In genomic region chr6:170347091-170347490, GRCh38 we compare ENCODE assay signal across 13 cellular contexts. TPM values are rescaled to one million over a fixed set of nuclear protein-coding genes. Genes with fewer than 3 reads are reported as not detected.
DNase-seq lines count a peak whose midpoint lies in the region; ATAC-seq and TF ChIP-seq lines count a peak whose summit lies in the region.
"Had no signal": no experiment of that assay in that cellular context is flagged by ENCODE, and none has a peak within 500 bp of the region (broad histone marks: within the 10 kb centered on the region; RNA-seq: fewer than 3 reads in every experiment).

No MANE protein-coding gene starts in this region.

- H3K4me1 Mint-ChIP-seq in activated naive CD4-positive, alpha-beta T cell treated with anti-CD3 and anti-CD28 coated beads, Interleukin-2, amount 10 ng/mL, durations not matched to agents 7 days and 5 days = peaks cover 35% of the 10 kb centered on the region
- H3K4me1 Mint-ChIP-seq in stimulated activated effector memory CD8-positive, alpha-beta T cell treated with anti-CD3 and anti-CD28 coated beads, Interleukin-12 subunit alpha, Interleukin-12 subunit beta, amount 100 ng/mL, for 72 hours = peaks cover 37% of the 10 kb centered on the region
- H3K4me1 Mint-ChIP-seq in CD8-positive, alpha-beta memory T cell = peaks cover 17 to 25% (median 23%) of the 10 kb centered on the region in 3 donors

- peaks cover 52% of the 10 kb centered on the region for H3K4me1 ChIP-seq in OCI-LY3 (ENCODE audit: low read length)
- no peaks in the 10 kb centered on the region for H3K4me1 ChIP-seq in CD8-positive, alpha-beta memory T cell (ENCODE audit: insufficient read depth, low read length)

- POLR2A ChIA-PET in CD8-positive, alpha-beta memory T cell (lab: Charles Lee) = no interaction called here

- H3K27me3 Mint-ChIP-seq in activated naive CD4-positive, alpha-beta T cell treated with anti-CD3 and anti-CD28 coated beads, Interleukin-2, amount 10 ng/mL, durations not matched to agents 7 days and 5 days = no peaks in the 10 kb centered on the region
- no peaks in the 10 kb centered on the region for H3K27me3 Mint-ChIP-seq in CD8-positive, alpha-beta memory T cell

- H3K27me3 ChIP-seq in OCI-LY3 (ENCODE audit: low read depth, low read length) = no peaks in the 10 kb centered on the region
- no peaks in the 10 kb centered on the region for H3K27me3 ChIP-seq in CD8-positive, alpha-beta memory T cell (ENCODE audit: insufficient read depth, low read length, poor library complexity, severe bottlenecking)
- H3K27me3 ChIP-seq: brain microvascular endothelial cell, spleen had no signal

- 0 out of 2 replicates have a peak overlapping the region, but pooled peaks have one; percentile 1 for H3K9ac ChIP-seq in OCI-LY3 (ENCODE audit: low read length)

- peak overlapping the region; percentile 31 for H3K4me3 ChIP-seq in OCI-LY3 (ENCODE audit: low read length)
- H3K4me3 ChIP-seq in CD8-positive, alpha-beta memory T cell (ENCODE audit: low read length) = no peak overlapping the region
- H3K4me3 ChIP-seq: mucosa of descending colon, spleen had no signal

- H3K27ac ChIP-seq in OCI-LY3 (ENCODE audit: low read length) = peak overlapping the region; percentile 58
- H3K27ac ChIP-seq in CD8-positive, alpha-beta memory T cell (ENCODE audit: low read depth, low read length) = no peak overlapping the region
- H3K27ac ChIP-seq: brain microvascular endothelial cell, HL-60, spleen had no signal

- H2AFZ ChIP-seq in OCI-LY3 (ENCODE audit: low read depth, low read length) = no peak overlapping the region

- peaks cover 23% of the 10 kb centered on the region for H3K36me3 ChIP-seq in OCI-LY3 (replicated peaks; ENCODE audit: low read depth, low read length)
- peaks cover 41% of the 10 kb centered on the region for H3K36me3 ChIP-seq in CD8-positive, alpha-beta memory T cell (ENCODE audit: insufficient read depth, low read length)

- TF ChIP-seq CTCF in OCI-LY3 (IDR thresholded peaks at IDR 0.05; ENCODE audit: low read depth, low read length) = no peak

- peak overlapping the region; percentile 59 for H3K27ac Mint-ChIP-seq in activated naive CD4-positive, alpha-beta T cell treated with anti-CD3 and anti-CD28 coated beads, Interleukin-2, amount 10 ng/mL, durations not matched to agents 7 days and 5 days
- peak overlapping the region; percentile 67 for H3K27ac Mint-ChIP-seq in stimulated activated effector memory CD8-positive, alpha-beta T cell treated with anti-CD3 and anti-CD28 coated beads, Interleukin-12 subunit alpha, Interleukin-12 subunit beta, amount 100 ng/mL, for 72 hours
- H3K27ac Mint-ChIP-seq in CD8-positive, alpha-beta memory T cell = no peak overlapping the region

- peak overlapping the region; percentile 60 for H3K4me2 ChIP-seq in OCI-LY3 (ENCODE audit: low read length)

- no peaks in the 10 kb centered on the region for H3K79me2 ChIP-seq in OCI-LY3 (ENCODE audit: low read length)

- no peak overlapping the region for H3K4me3 Mint-ChIP-seq in activated naive CD4-positive, alpha-beta T cell treated with anti-CD3 and anti-CD28 coated beads, Interleukin-2, amount 10 ng/mL, durations not matched to agents 7 days and 5 days
- H3K4me3 Mint-ChIP-seq in stimulated activated effector memory CD8-positive, alpha-beta T cell treated with anti-CD3 and anti-CD28 coated beads, Interleukin-12 subunit alpha, Interleukin-12 subunit beta, amount 100 ng/mL, for 72 hours = peak overlapping the region; percentile 39
- no peak overlapping the region for H3K4me3 Mint-ChIP-seq in CD8-positive, alpha-beta memory T cell

- H3K9me3 Mint-ChIP-seq in activated naive CD4-positive, alpha-beta T cell treated with anti-CD3 and anti-CD28 coated beads, Interleukin-2, amount 10 ng/mL, durations not matched to agents 7 days and 5 days = peaks cover 16% of the 10 kb centered on the region
- H3K9me3 Mint-ChIP-seq in stimulated activated effector memory CD8-positive, alpha-beta T cell treated with anti-CD3 and anti-CD28 coated beads, Interleukin-12 subunit alpha, Interleukin-12 subunit beta, amount 100 ng/mL, for 72 hours = peaks cover 7% of the 10 kb centered on the region
- H3K9me3 Mint-ChIP-seq in CD8-positive, alpha-beta memory T cell = peaks cover 0 to 5% (median 4%) of the 10 kb centered on the region in 5 donors

- H3K9me3 ChIP-seq in OCI-LY3 (ENCODE audit: insufficient read depth, low read length) = peaks cover 5% of the 10 kb centered on the region; the same call in 1 of the 2 replicates
- no peaks in the 10 kb centered on the region for H3K9me3 ChIP-seq in CD8-positive, alpha-beta memory T cell (ENCODE audit: low read length)

- DNase-seq in activated naive CD4-positive, alpha-beta T cell treated with anti-CD3 and anti-CD28 coated beads, Interleukin-2, amount 10 ng/mL, durations not matched to agents 7 days and 5 days = no peak
- no peak for DNase-seq in activated naive CD4-positive, alpha-beta T cell (lab: John Stamatoyannopoulos, UW)
- DNase-seq in stimulated activated effector memory CD8-positive, alpha-beta T cell treated with anti-CD3 and anti-CD28 coated beads, Interleukin-12 subunit alpha, Interleukin-12 subunit beta, amount 100 ng/mL, for 72 hours (ENCODE audit: low spot score in 2 of 2) = no peak
- no peak for DNase-seq in OCI-M1 (lab: John Stamatoyannopoulos, UW)
- no peak for DNase-seq in CD8-positive, alpha-beta memory T cell
- DNase-seq in stimulated activated CD4-positive, alpha-beta T cell treated with anti-CD3 and anti-CD28 coated beads, Interleukin-2, amount 100 ng/mL, for 24 hours = no peak
- DNase-seq: brain microvascular endothelial cell, mucosa of descending colon, NCI-H1694, spleen had no signal

- 0 out of 2 replicates have a peak, but pooled peaks cover 2% of the 10 kb centered on the region for H4K20me1 ChIP-seq in OCI-LY3 (ENCODE audit: insufficient read depth, low read length)

- peak; percentile 61 for ATAC-seq in HG02759 (IDR thresholded peaks at IDR 0.05; ENCODE audit: unreplicated experiment)
- ATAC-seq in stimulated activated effector memory CD8-positive, alpha-beta T cell treated with anti-CD3 and anti-CD28 coated beads, Interleukin-12 subunit alpha, Interleukin-12 subunit beta, amount 100 ng/mL, for 72 hours = peak; percentile 80
- ATAC-seq: mucosa of descending colon had no signal

- CTCF ChIA-PET in activated naive CD4-positive, alpha-beta T cell treated with anti-CD3 and anti-CD28 coated beads, Interleukin-2, amount 10 ng/mL, durations not matched to agents 7 days and 5 days (lab: Charles Lee) = no interaction called here
- CTCF ChIA-PET in CD8-positive, alpha-beta memory T cell (lab: Charles Lee) = no interaction called here

- H3K36me3 Mint-ChIP-seq in activated naive CD4-positive, alpha-beta T cell treated with anti-CD3 and anti-CD28 coated beads, Interleukin-2, amount 10 ng/mL, durations not matched to agents 7 days and 5 days = peaks cover 74% of the 10 kb centered on the region
- peaks cover 44% of the 10 kb centered on the region for H3K36me3 Mint-ChIP-seq in stimulated activated effector memory CD8-positive, alpha-beta T cell treated with anti-CD3 and anti-CD28 coated beads, Interleukin-12 subunit alpha, Interleukin-12 subunit beta, amount 100 ng/mL, for 72 hours
- peaks cover 30 to 81% (median 45%) of the 10 kb centered on the region in 3 donors for H3K36me3 Mint-ChIP-seq in CD8-positive, alpha-beta memory T cell

RNA-seq across cellular contexts. Expression of gene FAM120B, which starts 40.5 kb away (rescaled TPM):
- total RNA-seq in CD8-positive, alpha-beta memory T cell = 10 to 100 TPM; 19.1 to 20.9 TPM
- polyA plus RNA-seq in CD8-positive, alpha-beta memory T cell = 29.8 TPM

RNA-seq across cellular contexts. Expression of gene DLL1, which starts 56.2 kb away (rescaled TPM):
- total RNA-seq in CD8-positive, alpha-beta memory T cell = under 1 TPM; 0.79 to 0.86 TPM
- polyA plus RNA-seq in CD8-positive, alpha-beta memory T cell = 0.49 TPM

Comparison
In these comparisons a context has a peak if more than half of its experiments do, and no peak if none do; other contexts are left out.
1. H3K27ac Mint-ChIP-seq: peak in activated naive CD4-positive, alpha-beta T cell treated with anti-CD3 and anti-CD28 coated beads, Interleukin-2, amount 10 ng/mL, durations not matched to agents 7 days and 5 days (single experiment) and stimulated activated effector memory CD8-positive, alpha-beta T cell treated with anti-CD3 and anti-CD28 coated beads, Interleukin-12 subunit alpha, Interleukin-12 subunit beta, amount 100 ng/mL, for 72 hours (single experiment); none in CD8-positive, alpha-beta memory T cell (0 of 8).